17 cellular contexts compared by ENCODE assay signal in the genomic region with DNA sequence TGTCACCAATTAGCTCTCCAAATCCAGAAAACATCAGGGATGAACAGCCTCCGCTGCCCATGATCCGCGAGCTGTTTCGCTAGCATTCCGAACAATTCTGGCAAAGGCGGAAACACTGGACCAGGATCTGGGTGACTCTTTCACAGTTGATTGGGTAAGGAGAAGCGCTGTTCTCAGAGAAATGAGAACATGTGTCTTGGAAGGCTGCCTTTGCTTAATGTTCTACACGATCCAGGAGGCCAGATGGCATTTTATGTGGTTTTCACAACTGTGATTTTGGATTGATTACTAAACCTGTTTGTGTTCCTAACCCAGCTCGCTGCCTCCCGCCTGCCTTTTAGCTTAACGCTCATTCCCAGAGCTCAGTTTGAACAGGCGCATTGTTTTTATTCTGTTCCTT.
DNase-seq lines count a peak whose midpoint lies in the region; ATAC-seq and TF ChIP-seq lines count a peak whose summit lies in the region.
"Had no signal": no experiment of that assay in that cellular context is flagged by ENCODE, and none has a peak within 500 bp of the region (broad histone marks: within the 10 kb centered on the region; RNA-seq: fewer than 3 reads in every experiment).

No MANE protein-coding gene starts in this region.

- no peak overlapping the region for H3K4me3 ChIP-seq in astrocyte of the spinal cord (ENCODE audit: low read depth, low read length)
- H3K4me3 ChIP-seq in effector memory CD4-positive, alpha-beta T cell (ENCODE audit: insufficient read depth, low read depth, low read length, poor library complexity, severe bottlenecking): no peak overlapping the region
- H3K4me3 ChIP-seq: esophagus squamous epithelium had no signal

- no peak for TF ChIP-seq CTCF in astrocyte of the spinal cord (IDR thresholded peaks at IDR 0.05; ENCODE audit: low read depth, low read length)

- no peaks in the 10 kb centered on the region for H3K9me3 ChIP-seq in effector memory CD4-positive, alpha-beta T cell (ENCODE audit: control insufficient read depth, low read length)
- H3K9me3 ChIP-seq: esophagus squamous epithelium had no signal

- no peak for ATAC-seq in activated CD4-positive, CD25-positive, alpha-beta regulatory T cell treated with anti-CD3 and anti-CD28 coated beads, Interleukin-2, amount 50 U/mL, for 24 hours
- ATAC-seq: left ventricle myocardium superior had no signal

- in situ Hi-C loops in ACHN (cut with HindIII; ENCODE audit: low pct_ligation_motif_present, low pct_unique_long_range_greater_than_20kb, low sequenced_read_pairs) (no loop called here), astrocyte of the spinal cord (cut with HindIII; ENCODE audit: low sequenced_read_pairs) (no loop called here)

- H3K27me3 ChIP-seq in effector memory CD4-positive, alpha-beta T cell (replicated peaks; ENCODE audit: control insufficient read depth, insufficient read depth, low read length, poor library complexity, severe bottlenecking): no peaks in the 10 kb centered on the region
- H3K27me3 ChIP-seq: brain microvascular endothelial cell, esophagus squamous epithelium had no signal

- H3K4me1 ChIP-seq in effector memory CD4-positive, alpha-beta T cell (ENCODE audit: control insufficient read depth, insufficient read depth, low read length, poor library complexity, severe bottlenecking): no peaks in the 10 kb centered on the region
- H3K4me1 ChIP-seq: parathyroid adenoma had no signal

- no peaks in the 10 kb centered on the region for H3K36me3 ChIP-seq in effector memory CD4-positive, alpha-beta T cell (ENCODE audit: control insufficient read depth, insufficient read depth, low read length)
- H3K36me3 ChIP-seq: brain microvascular endothelial cell, esophagus squamous epithelium had no signal

- no peak overlapping the region for H3K27ac ChIP-seq in effector memory CD4-positive, alpha-beta T cell (ENCODE audit: insufficient read depth, low read length, poor library complexity, severe bottlenecking)
- H3K27ac ChIP-seq: brain microvascular endothelial cell, esophagus squamous epithelium, parathyroid adenoma had no signal

- DNase-seq in ACHN: peak; percentile 90
- peak; percentile 53 for DNase-seq in HK-2 (ENCODE audit: unreplicated experiment)
- peak; percentile 66 for DNase-seq in astrocyte of the spinal cord (ENCODE audit: low read depth, low spot score)
- DNase-seq in left kidney (ENCODE audit: low read depth, low spot score): peak; percentile 58
- no peak for DNase-seq in activated CD4-positive, CD25-positive, alpha-beta regulatory T cell (lab: John Stamatoyannopoulos, UW)
- DNase-seq in effector memory CD4-positive, alpha-beta T cell: no peak
- DNase-seq in DMS153 treated with DMSO at 0.1 percent for 48 hours (lab: John Stamatoyannopoulos, UW; ENCODE audit: unreplicated experiment): no peak
- DNase-seq: activated CD8-positive, alpha-beta memory T cell treated with anti-CD3 and anti-CD28 coated beads, Interleukin-2, amount 50 U/mL, for 48 hours; AML-193; brain microvascular endothelial cell; esophagus squamous epithelium; left ventricle myocardium superior; NCI-H146; OCI-M1; stimulated activated CD4-positive, alpha-beta T cell treated with anti-CD3 and anti-CD28 coated beads, Interleukin-4, amount 100 ng/mL, for 24 hours had no signal

Comparison
In these comparisons a context has a peak if more than half of its experiments do, and no peak if none do; other contexts are left out.
1. DNase-seq: peak in ACHN (single experiment), HK-2 (single experiment), astrocyte of the spinal cord (single experiment) and left kidney (single experiment); none in activated CD4-positive, CD25-positive, alpha-beta regulatory T cell (0 of 4), effector memory CD4-positive, alpha-beta T cell (0 of 3) and DMS153 treated with DMSO at 0.1 percent for 48 hours (single experiment).